Comparison of ENCODE assay signal across 11 cellular contexts in genomic region chr10:60130130-60130579, GRCh38.
DNase-seq lines count a peak whose midpoint lies in the region; ATAC-seq and TF ChIP-seq lines count a peak whose summit lies in the region.
"Had no signal": no experiment of that assay in that cellular context is flagged by ENCODE, and none has a peak within 500 bp of the region (broad histone marks: within the 10 kb centered on the region; RNA-seq: fewer than 3 reads in every experiment).

No MANE protein-coding gene starts in this region.

- H3K36me3 ChIP-seq in left ventricle myocardium inferior (peaks cover 3% of the 10 kb centered on the region), upper lobe of right lung (no peaks in the 10 kb centered on the region), lower lobe of right lung (no peaks in the 10 kb centered on the region)

- H3K27me3 ChIP-seq in left ventricle myocardium inferior (ENCODE audit: low read depth) (no peaks in the 10 kb centered on the region), foreskin keratinocyte (no peaks in the 10 kb centered on the region), upper lobe of right lung (no peaks in the 10 kb centered on the region), lower lobe of right lung (ENCODE audit: low read depth) (no peaks in the 10 kb centered on the region)
- H3K27me3 ChIP-seq: heart left ventricle had no signal

- H3K4me1 ChIP-seq in left ventricle myocardium inferior (peaks cover 20% of the 10 kb centered on the region), foreskin keratinocyte (no peaks in the 10 kb centered on the region), upper lobe of right lung (no peaks in the 10 kb centered on the region), lower lobe of right lung (no peaks in the 10 kb centered on the region)

- no peak for TF ChIP-seq POLR2A in erythroblast (IDR thresholded peaks at IDR 0.05; ENCODE audit: low read length)

- DNase-seq in left ventricle myocardium inferior: no peak
- no peak for DNase-seq in cardiac septum (ENCODE audit: low spot score)
- DNase-seq in HK-2 (ENCODE audit: unreplicated experiment): peak; percentile 24
- DNase-seq in foreskin keratinocyte: no peak
- no peak for DNase-seq in upper lobe of right lung
- no peak for DNase-seq in GM03348 (ENCODE audit: low spot score)
- no peak for DNase-seq in erythroblast (lab: John Stamatoyannopoulos, UW)
- DNase-seq in lower lobe of right lung: no peak
- DNase-seq: activated T-cell treated with anti-CD3 and anti-CD28 coated beads for 4 hours, cerebellar nuclear complex, heart left ventricle had no signal

- H3K27ac ChIP-seq in left ventricle myocardium inferior (replicated peaks) (peak overlapping the region; percentile 11), foreskin keratinocyte (no peak overlapping the region), upper lobe of right lung (no peak overlapping the region), lower lobe of right lung (no peak overlapping the region)
- H3K27ac ChIP-seq: heart left ventricle had no signal

- H3K4me3 ChIP-seq in left ventricle myocardium inferior: no peak overlapping the region
- no peak overlapping the region for H3K4me3 ChIP-seq in upper lobe of right lung
- no peak overlapping the region for H3K4me3 ChIP-seq in lower lobe of right lung
- H3K4me3 ChIP-seq: heart left ventricle had no signal

- no peak for TF ChIP-seq CTCF in left ventricle myocardium inferior (IDR thresholded peaks at IDR 0.05; ENCODE audit: borderline replicate concordance)
- TF ChIP-seq CTCF in foreskin keratinocyte (conservative IDR thresholded peaks at IDR 0.05): no peak
- no peak for TF ChIP-seq CTCF in upper lobe of right lung (IDR thresholded peaks at IDR 0.05)
- no peak for TF ChIP-seq CTCF in lower lobe of right lung (IDR thresholded peaks at IDR 0.05)

- ATAC-seq in foreskin keratinocyte (peak; percentile 60), upper lobe of right lung (peak; percentile 29), lower lobe of right lung (no peak)

- intact Hi-C loops in left ventricle myocardium inferior (cut with micrococcal nuclease) (no loop called here), cardiac septum (cut with DNase I) (no loop called here), upper lobe of right lung (cut with DNase I) (no loop called here), lower lobe of right lung (cut with DNase I) (no loop called here)

- no peaks in the 10 kb centered on the region for H3K9me3 ChIP-seq in left ventricle myocardium inferior (replicated peaks)
- H3K9me3 ChIP-seq in upper lobe of right lung: no peaks in the 10 kb centered on the region
- H3K9me3 ChIP-seq in lower lobe of right lung: no peaks in the 10 kb centered on the region
- H3K9me3 ChIP-seq: heart left ventricle had no signal

Comparison
In these comparisons a context has a peak if more than half of its experiments do, and no peak if none do; other contexts are left out.
1. ATAC-seq: peak in foreskin keratinocyte (single experiment) and upper lobe of right lung (single experiment); none in lower lobe of right lung (0 of 2).